8 cellular contexts compared by ENCODE assay signal in genomic region chr9:128818099-128818838, GRCh38. TPM values are rescaled to one million over a fixed set of nuclear protein-coding genes. Genes with fewer than 3 reads are reported as not detected.
DNase-seq lines count a peak whose midpoint lies in the region; ATAC-seq and TF ChIP-seq lines count a peak whose summit lies in the region.

Gene ENDOG, plus strand, starts transcription at chr9:128818500. Its CDS starts 185 bp downstream, at chr9:128818685.

- H3K9ac ChIP-seq in PC-3 (ENCODE audit: low read length): peak within 1 kb of the TSS; percentile 51

- no peak within 1 kb of the TSS for H3K27ac ChIP-seq in PC-3 (ENCODE audit: low read length)
- peak within 1 kb of the TSS; percentile 57 for H3K27ac ChIP-seq in epithelial cell of prostate

- DNase-seq in DMS53 (lab: John Stamatoyannopoulos, UW): peak; percentile 99
- peak; percentile 94 for DNase-seq in Jurkat, Clone E6-1 (ENCODE audit: low read depth, low spot score)
- peak; percentile 96 for DNase-seq in PC-3
- peak; percentile 99 for DNase-seq in activated T-cell treated with anti-CD3 and anti-CD28 coated beads for 48 hours (ENCODE audit: low read depth)
- DNase-seq in epithelial cell of prostate (ENCODE audit: low read depth, low spot score): peak; percentile 65
- DNase-seq in mucosa of descending colon: peak; percentile 97 to 100 (median 98)
- peak; percentile 99 for DNase-seq in stimulated activated CD8-positive, alpha-beta memory T cell treated with anti-CD3 and anti-CD28 coated beads, Interleukin-4, amount 100 ng/mL, for 24 hours (ENCODE audit: low read depth)

- peak within 1 kb of the TSS; percentile 93 for H3K4me2 ChIP-seq in PC-3 (ENCODE audit: low read length)

- intact Hi-C loops in PC-3 (cut with micrococcal nuclease) (no loop called here), mucosa of descending colon (cut with DNase I, micrococcal nuclease) (no loop called here)

- BruUV-seq in PC-3 (replicated peaks; lab: Mats Ljungman, UMichigan): no TSS peak

- no peaks in the 10 kb centered on the region for H3F3A ChIP-seq in PC-3 (ENCODE audit: low read length, unreplicated experiment)

- H3K36me3 ChIP-seq in PC-3 (ENCODE audit: low read depth, low read length): peaks cover 9% of the 10 kb centered on the region; the same call in 1 of the 2 replicates
- no peaks in the 10 kb centered on the region for H3K36me3 ChIP-seq in mucosa of descending colon (ENCODE audit: low read depth)

- no peaks in the 10 kb centered on the region for H3K9me3 ChIP-seq in PC-3 (ENCODE audit: low read length)
- no peaks in the 10 kb centered on the region for H3K9me3 ChIP-seq in mucosa of descending colon

- POLR2A ChIA-PET in PC-3 (lab: Charles Lee; ENCODE audit: unreplicated experiment): interaction anchor here (0.6 to 1.1 kb wide), 3 partner anchors 94 to 322 kb away, joined by 3 to 5 read pairs (median 3); no protein-coding TSS in a partner anchor

- CTCF ChIA-PET in PC-3 (lab: Charles Lee): interaction anchor here (0.5 to 1.2 kb wide), 10 partner anchors 12 to 210 kb away, joined by 3 to 8 read pairs (median 3); partner anchors contain the start of genes SH3GLB2 and SPOUT1

- H3K9me2 ChIP-seq in PC-3 (replicated peaks; ENCODE audit: low read length): no peaks in the 10 kb centered on the region

- H3K4me1 ChIP-seq in PC-3 (ENCODE audit: insufficient read depth, low read length) (peaks cover 4% of the 10 kb centered on the region; the same call in 1 of the 2 replicates), mucosa of descending colon (ENCODE audit: low read depth) (peaks cover 15% of the 10 kb centered on the region)

- H3K27me3 ChIP-seq in PC-3 (ENCODE audit: low read length): no peaks in the 10 kb centered on the region

- H2AFZ ChIP-seq in PC-3 (ENCODE audit: low read length): peak within 1 kb of the TSS; percentile 86

- ATAC-seq in GM21529 (IDR thresholded peaks at IDR 0.05; ENCODE audit: unreplicated experiment) (peak; percentile 85), PC-3 (peak; percentile 77), mucosa of descending colon (peak; percentile 98)

- TF ChIP-seq CTCF in PC-3 (conservative IDR thresholded peaks at IDR 0.05; ENCODE audit: low read depth, low read length) (peak; percentile 75), mucosa of descending colon (IDR thresholded peaks at IDR 0.05) (peak; percentile 97)

- 0 out of 2 replicates have a peak, but pooled peaks cover 11% of the 10 kb centered on the region for H3K79me2 ChIP-seq in PC-3 (ENCODE audit: low read length)

- no peaks in the 10 kb centered on the region for H4K20me1 ChIP-seq in PC-3 (ENCODE audit: low read length)

- peak within 1 kb of the TSS; percentile 67 for H3K4me3 ChIP-seq in Jurkat, Clone E6-1 (ENCODE audit: low read length)
- H3K4me3 ChIP-seq in PC-3 (ENCODE audit: low read length) (peak within 1 kb of the TSS; percentile 77), mucosa of descending colon (peak within 1 kb of the TSS; percentile 46)

RNA-seq across cellular contexts. Expression of gene ENDOG, which starts in this region (rescaled TPM):
- 37.4 TPM for polyA plus RNA-seq in Jurkat, Clone E6-1 (2012; ENCODE audit: insufficient read depth, insufficient read length)
- total RNA-seq in PC-3 (2014; rRNA removed) (37.0 and 51.5 TPM in 2 replicates), mucosa of descending colon (10 to 100 TPM; 30.2 to 56.1 (median 37.9) TPM)
